Comparison of ENCODE assay signal across 8 cellular contexts in the genomic region with DNA sequence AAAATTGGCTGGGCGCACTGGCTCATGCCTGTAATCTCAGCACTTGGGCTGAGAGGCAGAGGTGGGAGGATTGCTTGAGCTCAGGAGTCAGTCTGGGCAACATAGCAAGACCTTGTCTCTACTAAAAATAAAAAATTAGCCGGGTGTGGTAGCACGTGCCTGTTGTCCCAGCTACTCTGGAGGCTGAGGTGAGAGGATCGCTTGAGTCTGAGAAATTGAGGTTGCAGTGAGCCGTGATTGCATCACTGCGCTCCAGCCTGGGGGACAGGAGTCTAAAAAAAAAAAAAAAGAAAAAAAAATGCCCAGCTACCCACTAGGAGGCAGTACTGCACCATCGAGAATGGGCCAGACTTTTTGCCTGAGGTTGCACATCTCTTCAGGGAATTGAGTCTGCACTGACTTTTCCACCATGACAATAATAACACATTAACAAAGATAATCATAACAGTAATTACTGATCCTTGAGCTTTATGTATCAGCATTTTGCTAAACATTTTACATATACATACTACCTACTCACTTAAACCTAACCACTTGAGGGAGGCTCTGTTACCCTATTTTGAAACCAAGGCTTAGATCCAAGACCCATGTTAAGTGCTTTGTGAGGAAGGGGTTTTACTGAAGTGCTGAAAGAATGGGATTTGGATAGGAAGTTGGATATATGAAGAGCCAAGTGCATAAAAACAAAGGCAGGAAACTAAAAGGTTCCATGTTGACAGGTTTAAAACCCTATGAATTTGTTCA. TPM values are rescaled to one million over a fixed set of nuclear protein-coding genes. Genes with fewer than 3 reads are reported as not detected.
DNase-seq lines count a peak whose midpoint lies in the region; ATAC-seq and TF ChIP-seq lines count a peak whose summit lies in the region.

No MANE protein-coding gene starts in this region.

- in situ Hi-C loops in astrocyte of the spinal cord (cut with HindIII; ENCODE audit: low sequenced_read_pairs), result no loop called here

- DNase-seq in DMS 273 (lab: John Stamatoyannopoulos, UW; ENCODE audit: unreplicated experiment) (peak; percentile 82), HT-29 (ENCODE audit: low spot score) (peak; percentile 67), SKM-1 treated with dmso at 0.1 percent for 144 hours (lab: John Stamatoyannopoulos, UW; ENCODE audit: unreplicated experiment) (peak; percentile 69), astrocyte of the spinal cord (ENCODE audit: low read depth, low spot score) (peak; percentile 64), iPS-NIHi7 (ENCODE audit: extremely low spot score) (peak; percentile 68), DMS153 treated with DMSO at 0.1 percent for 48 hours (lab: John Stamatoyannopoulos, UW; ENCODE audit: unreplicated experiment) (no peak)
- DNase-seq in stimulated activated CD4-positive, alpha-beta T cell treated with anti-CD3 and anti-CD28 coated beads, Interleukin-1b, Interleukin-23, amount 100 ng/mL, for 4 hours (ENCODE audit: low read depth in 2 of 2), result peak; percentile 13 to 24

- TF ChIP-seq CTCF in astrocyte of the spinal cord (IDR thresholded peaks at IDR 0.05; ENCODE audit: low read depth, low read length), result peak; percentile 72

- no peak overlapping the region for H3K4me3 ChIP-seq in astrocyte of the spinal cord (ENCODE audit: low read depth, low read length)

- no peak for ATAC-seq in HG03457 (IDR thresholded peaks at IDR 0.05; ENCODE audit: unreplicated experiment)

RNA-seq across cellular contexts. Expression of a gene that starts 21.0 kb away (rescaled TPM):
- total RNA-seq in HT-29 (2014; rRNA removed; shearing (Covaris generic)), result 269 and 285 TPM in 2 replicates
